In genomic region chr12:10722502-10722904, GRCh38 we compare ENCODE assay signal across 8 cellular contexts. TPM values are rescaled to one million over a fixed set of nuclear protein-coding genes. Genes with fewer than 3 reads are reported as not detected.
DNase-seq lines count a peak whose midpoint lies in the region; ATAC-seq, FAIRE-seq and TF ChIP-seq lines count a peak whose summit lies in the region.

No MANE protein-coding gene starts in this region.

- H3K9me3 ChIP-seq in OCI-LY3 (ENCODE audit: insufficient read depth, low read length) (no peaks in the 10 kb centered on the region), pancreas (no peaks in the 10 kb centered on the region)

- peak overlapping the region; percentile 66 for H2AFZ ChIP-seq in OCI-LY3 (ENCODE audit: low read depth, low read length)

- no peak for TF ChIP-seq CTCF in OCI-LY3 (IDR thresholded peaks at IDR 0.05; ENCODE audit: low read depth, low read length)
- TF ChIP-seq CTCF in pancreas (IDR thresholded peaks at IDR 0.05): no peak

- H3K4me1 ChIP-seq in OCI-LY3 (ENCODE audit: low read length) (peaks cover 35% of the 10 kb centered on the region), pancreas (peaks cover 14 to 40% (median 20%) of the 10 kb centered on the region in 3 donors), urinary bladder (ENCODE audit: insufficient read depth) (peaks cover 4% of the 10 kb centered on the region)

- H3K9ac ChIP-seq in OCI-LY3 (ENCODE audit: low read length): peak overlapping the region; percentile 95

- H3K36me3 ChIP-seq in OCI-LY3 (replicated peaks; ENCODE audit: low read depth, low read length): peaks cover 11% of the 10 kb centered on the region
- no peaks in the 10 kb centered on the region for H3K36me3 ChIP-seq in pancreas
- H3K36me3 ChIP-seq in urinary bladder (ENCODE audit: insufficient read depth): no peaks in the 10 kb centered on the region

- peaks cover 34% of the 10 kb centered on the region for H4K20me1 ChIP-seq in OCI-LY3 (ENCODE audit: insufficient read depth, low read length)

- H3K27ac ChIP-seq in OCI-LY3 (ENCODE audit: low read length) (peak overlapping the region; percentile 63), pancreas (peak overlapping the region; percentile 95 to 98 (median 98)), urinary bladder (ENCODE audit: low read depth) (peak overlapping the region; percentile 97)

- peak overlapping the region; percentile 97 for H3K4me2 ChIP-seq in OCI-LY3 (ENCODE audit: low read length)

- intact Hi-C loops in pancreas (cut with DNase I): no loop called here

- H3K79me2 ChIP-seq in OCI-LY3 (ENCODE audit: low read length): peaks cover 69% of the 10 kb centered on the region

- 0% methylated on average over 28 to 36 of the region's 36 CpGs for WGBS in pancreas, 2 donors
- WGBS in urinary bladder: under 1% methylated on average over 36 of the region's 36 CpGs

- no peak for FAIRE-seq in pancreas (lab: Jason Lieb, UNC)

- H3K27me3 ChIP-seq in OCI-LY3 (ENCODE audit: low read depth, low read length) (0 out of 2 replicates have a peak, but pooled peaks cover 3% of the 10 kb centered on the region), pancreas (no peaks in the 10 kb centered on the region)

- DNase-seq in NCI-H2081 (lab: John Stamatoyannopoulos, UW) (peak; percentile 7 to 52), NCI-H2081 treated with DMSO at 0.1 percent for 48 hours (lab: John Stamatoyannopoulos, UW) (no peak), globus pallidus (ENCODE audit: low spot score) (peak; percentile 26), pancreas (peak in 5 of 6 donors; percentile 56 to 82 (median 73))
- peak in 3 of 4 experiments; percentile 13 to 27 (median 14) for DNase-seq in activated naive CD4-positive, alpha-beta T cell (lab: John Stamatoyannopoulos, UW)

- H3K4me3 ChIP-seq in OCI-LY3 (ENCODE audit: low read length) (peak overlapping the region; percentile 98), pancreas (peak overlapping the region; percentile 80 to 93 (median 84)), urinary bladder (ENCODE audit: low read depth, low read length) (peak overlapping the region; percentile 84)

- peak; percentile 42 for ATAC-seq in HG02678 (IDR thresholded peaks at IDR 0.05; ENCODE audit: unreplicated experiment)
- ATAC-seq in pancreas: peak; percentile 31 to 47 (median 38)

RNA-seq across cellular contexts. Expression of gene YBX3, which starts 0.6 kb away (rescaled TPM):
- total RNA-seq in pancreas (100 to 1,000 TPM; 241 to 444 (median 317) TPM), urinary bladder (100.0 TPM)
- polyA plus RNA-seq in pancreas (100 to 1,000 TPM; 323 to 352 TPM), urinary bladder (523 TPM)

RNA-seq across cellular contexts. Expression of gene STYK1, which starts 48.7 kb away (rescaled TPM):
- total RNA-seq in pancreas: under 1 TPM in 4 of 6 donors, not detected in 2; 0.12 to 0.55 (median 0.23) TPM
- polyA plus RNA-seq in pancreas: under 1 TPM; 0.04 to 0.07 TPM
- total RNA-seq in urinary bladder: 5.0 TPM
- polyA plus RNA-seq in urinary bladder: 1.1 TPM
